8 cellular contexts compared by ENCODE assay signal in genomic region chr2:25558262-25558661, GRCh38.
DNase-seq lines count a peak whose midpoint lies in the region; ATAC-seq, FAIRE-seq and TF ChIP-seq lines count a peak whose summit lies in the region.

No MANE protein-coding gene starts in this region.

- ATAC-seq in HG02870 (IDR thresholded peaks at IDR 0.05; ENCODE audit: unreplicated experiment) (peak; percentile 72), HG03571 (IDR thresholded peaks at IDR 0.05; ENCODE audit: unreplicated experiment) (no peak)

- DNase-seq in NK-92 treated with Interleukin-12 subunit alpha and Interleukin-12 subunit beta, amount 100 ng/mL, for 24 hours (lab: John Stamatoyannopoulos, UW) = peak; percentile 13
- DNase-seq in NK-92 (lab: John Stamatoyannopoulos, UW; ENCODE audit: unreplicated experiment) (no peak), RCC 7860 (ENCODE audit: low spot score) (peak; percentile 42), brain microvascular endothelial cell (peak; percentile 63), skeletal muscle cell (ENCODE audit: low read depth) (peak; percentile 41), NCI-H524 treated with DMSO at 0.1 percent for 48 hours (lab: John Stamatoyannopoulos, UW) (no peak)

- in situ Hi-C loops in brain microvascular endothelial cell (cut with HindIII; ENCODE audit: low pct_ligation_motif_present, low sequenced_read_pairs) = no loop called here

- no peaks in the 10 kb centered on the region for H3K36me3 ChIP-seq in brain microvascular endothelial cell (replicated peaks)

- H3K4me3 ChIP-seq in brain microvascular endothelial cell (ENCODE audit: low read depth, low read length) (no peak overlapping the region), skeletal muscle cell (ENCODE audit: low read depth, low read length) (no peak overlapping the region)

- H3K27me3 ChIP-seq in brain microvascular endothelial cell (replicated peaks) = no peaks in the 10 kb centered on the region

- peak overlapping the region; percentile 33 for H3K27ac ChIP-seq in brain microvascular endothelial cell

- FAIRE-seq in RCC 7860 (lab: Jason Lieb, UNC) = peak; percentile 21

- peak; percentile 24 for TF ChIP-seq CTCF in brain microvascular endothelial cell (IDR thresholded peaks at IDR 0.05; ENCODE audit: low read depth, low read length, missing control alignments)

Comparison
In these comparisons a context has a peak if more than half of its experiments do, and no peak if none do; other contexts are left out.
1. DNase-seq: peak in NK-92 treated with Interleukin-12 subunit alpha and Interleukin-12 subunit beta, amount 100 ng/mL, for 24 hours (single experiment), RCC 7860 (single experiment), brain microvascular endothelial cell (single experiment) and skeletal muscle cell (single experiment); none in NK-92 (single experiment) and NCI-H524 treated with DMSO at 0.1 percent for 48 hours (single experiment).